In genomic region chr13:113883314-113883811, GRCh38 we compare ENCODE assay signal across 17 cellular contexts. TPM values are rescaled to one million over a fixed set of nuclear protein-coding genes. Genes with fewer than 3 reads are reported as not detected.
DNase-seq lines count a peak whose midpoint lies in the region; ATAC-seq and TF ChIP-seq lines count a peak whose summit lies in the region.
"Had no signal": no experiment of that assay in that cellular context is flagged by ENCODE, and none has a peak within 500 bp of the region (broad histone marks: within the 10 kb centered on the region; RNA-seq: fewer than 3 reads in every experiment).

No MANE protein-coding gene starts in this region.

- no peak overlapping the region for H3K4me3 ChIP-seq in body of pancreas
- H3K4me3 ChIP-seq in neuronal stem cell (ENCODE audit: low read length in 2 of 2) = no peak overlapping the region
- no peak overlapping the region for H3K4me3 ChIP-seq in uterus
- H3K4me3 ChIP-seq in mesendoderm (ENCODE audit: low read length) = no peak overlapping the region

- 87 to 92% methylated on average over 47 to 50 of the region's 50 CpGs for WGBS in body of pancreas, 2 donors
- no CpG with 5 or more reads among the region's 50 CpGs for WGBS in neuronal stem cell (ENCODE audit: extremely low coverage in 2 of 2, insufficient read length in 2 of 2, insufficient replicate concordance in 1 of 2), 2 donors
- no CpG with 5 or more reads among the region's 50 CpGs for WGBS in mesendoderm (ENCODE audit: extremely low coverage, insufficient coverage, low lambda C conversion rate)

- H3K4ac ChIP-seq in neuronal stem cell (ENCODE audit: low read length) (no peak overlapping the region), mesendoderm (ENCODE audit: low read depth, low read length) (no peak overlapping the region)

- H3K79me2 ChIP-seq in mesendoderm (ENCODE audit: control insufficient read depth, insufficient read depth, low read length) = no peaks in the 10 kb centered on the region

- H3K23ac ChIP-seq in neuronal stem cell (ENCODE audit: low read depth, low read length, poor library complexity) (peak overlapping the region; percentile 74), mesendoderm (ENCODE audit: low read length) (no peak overlapping the region)

- peak overlapping the region; percentile 31 for H3K9ac ChIP-seq in neuronal stem cell (ENCODE audit: low read depth, low read length, poor library complexity)
- H3K9ac ChIP-seq in mesendoderm (ENCODE audit: low read length) = no peak overlapping the region

- H3K27me3 ChIP-seq in body of pancreas (no peaks in the 10 kb centered on the region), neuronal stem cell (ENCODE audit: control insufficient read depth in 3 of 3, insufficient read depth in 3 of 3, low read depth in 1 of 3, low read length in 3 of 3) (peaks cover 0 to 5% (median 0%) of the 10 kb centered on the region in 3 experiments), uterus (no peaks in the 10 kb centered on the region), mesendoderm (ENCODE audit: insufficient read depth, low read length, poor library complexity) (no peaks in the 10 kb centered on the region)

- H2AK5ac ChIP-seq in neuronal stem cell (ENCODE audit: low read depth, low read length) (peak overlapping the region; percentile 56), mesendoderm (ENCODE audit: low read length) (no peak overlapping the region)

- H4K91ac ChIP-seq in neuronal stem cell (ENCODE audit: low read depth, low read length, poor library complexity) = no peak overlapping the region

- H3K56ac ChIP-seq in mesendoderm (ENCODE audit: low read length) = no peak overlapping the region

- H3K9me3 ChIP-seq in body of pancreas (no peaks in the 10 kb centered on the region), neuronal stem cell (replicated peaks in 1 of 2; ENCODE audit: control insufficient read depth in 2 of 2, insufficient read depth in 1 of 2, low read depth in 1 of 2, low read length in 2 of 2) (no peaks in the 10 kb centered on the region), uterus (no peaks in the 10 kb centered on the region)

- no peak overlapping the region for H3K4me2 ChIP-seq in neuronal stem cell (ENCODE audit: insufficient read depth, low read length, poor library complexity, severe bottlenecking)
- H3K4me2 ChIP-seq in mesendoderm (ENCODE audit: low read length) = no peak overlapping the region

- intact Hi-C loops in body of pancreas (cut with DNase I) = no loop called here
- intact Hi-C loops in uterus (cut with DNase I; ENCODE audit: low total_unique reads) = no loop called here

- peak overlapping the region; percentile 76 for H2BK12ac ChIP-seq in neuronal stem cell (ENCODE audit: low read length)

- H2BK120ac ChIP-seq in neuronal stem cell (ENCODE audit: low read depth, low read length) (no peak overlapping the region), mesendoderm (ENCODE audit: low read depth, low read length) (no peak overlapping the region)

- H2BK15ac ChIP-seq in neuronal stem cell (ENCODE audit: low read length) (no peak overlapping the region), mesendoderm (replicated peaks; ENCODE audit: low read depth) (no peak overlapping the region)

- no peak overlapping the region for H3K4me3 Mint-ChIP-seq in stimulated activated naive CD8-positive, alpha-beta T cell treated with anti-CD3 and anti-CD28 coated beads, Interleukin-15, amount 100 ng/mL, for 72 hours
- H3K4me3 Mint-ChIP-seq: B cell; CD4-positive, alpha-beta memory T cell; IgD-negative memory B cell had no signal

- H4K5ac ChIP-seq in mesendoderm (ENCODE audit: low read length) = no peak overlapping the region

- H3K9me3 Mint-ChIP-seq in stimulated activated naive CD8-positive, alpha-beta T cell treated with anti-CD3 and anti-CD28 coated beads, Interleukin-15, amount 100 ng/mL, for 72 hours = no peaks in the 10 kb centered on the region
- H3K9me3 Mint-ChIP-seq: IgD-negative memory B cell had no signal

- no peak overlapping the region for H4K8ac ChIP-seq in neuronal stem cell (ENCODE audit: low read depth, low read length)
- H4K8ac ChIP-seq in mesendoderm (ENCODE audit: low read depth, low read length) = no peak overlapping the region

- H3K18ac ChIP-seq in neuronal stem cell (ENCODE audit: low read length) (peak overlapping the region; percentile 66), mesendoderm (ENCODE audit: low read length) (no peak overlapping the region)

- no peak overlapping the region for H2BK5ac ChIP-seq in neuronal stem cell (ENCODE audit: low read length)
- no peak overlapping the region for H2BK5ac ChIP-seq in mesendoderm (ENCODE audit: low read length)

- H3K4me1 ChIP-seq in body of pancreas (peaks cover 37% of the 10 kb centered on the region), neuronal stem cell (ENCODE audit: control insufficient read depth in 2 of 2, insufficient read depth in 1 of 2, low read depth in 1 of 2, low read length in 2 of 2) (peaks cover 8 to 18% of the 10 kb centered on the region in 2 donors), uterus (peaks cover 8 to 14% of the 10 kb centered on the region in 2 donors), mesendoderm (ENCODE audit: control insufficient read depth, low read depth, low read length) (no peaks in the 10 kb centered on the region)

- H3K79me1 ChIP-seq in neuronal stem cell (ENCODE audit: low read depth, low read length) (no peaks in the 10 kb centered on the region), mesendoderm (ENCODE audit: low read length) (no peaks in the 10 kb centered on the region)

- peaks cover 25% of the 10 kb centered on the region for H3K4me1 Mint-ChIP-seq in stimulated activated naive CD8-positive, alpha-beta T cell treated with anti-CD3 and anti-CD28 coated beads, Interleukin-15, amount 100 ng/mL, for 72 hours
- H3K4me1 Mint-ChIP-seq: B cell had no signal

- TF ChIP-seq CTCF in body of pancreas (IDR thresholded peaks at IDR 0.05) (no peak), uterus (IDR thresholded peaks at IDR 0.05) (no peak)

- no peak overlapping the region for H2AFZ ChIP-seq in neuronal stem cell (ENCODE audit: low read length)

- H3K27ac Mint-ChIP-seq in stimulated activated naive CD8-positive, alpha-beta T cell treated with anti-CD3 and anti-CD28 coated beads, Interleukin-15, amount 100 ng/mL, for 72 hours = no peak overlapping the region
- H3K27ac Mint-ChIP-seq: B cell; CD4-positive, alpha-beta memory T cell; IgD-negative memory B cell had no signal

- H3K36me3 ChIP-seq in body of pancreas (replicated peaks in 1 of 2; ENCODE audit: insufficient read depth in 1 of 2, low read depth in 2 of 2) = no peaks in the 10 kb centered on the region
- H3K36me3 ChIP-seq in neuronal stem cell (replicated peaks in 1 of 2; ENCODE audit: control insufficient read depth in 2 of 2, insufficient read depth in 2 of 2, low read length in 2 of 2) = no peaks in the 10 kb centered on the region
- no peaks in the 10 kb centered on the region for H3K36me3 ChIP-seq in uterus
- H3K36me3 ChIP-seq in mesendoderm (ENCODE audit: control insufficient read depth, insufficient read depth, low read length) = no peaks in the 10 kb centered on the region

- TF ChIP-seq POLR2A in body of pancreas (IDR thresholded peaks at IDR 0.05) (no peak), uterus (IDR thresholded peaks at IDR 0.05) (no peak)

- peaks cover 11% of the 10 kb centered on the region for H3K27me3 Mint-ChIP-seq in stimulated activated naive CD8-positive, alpha-beta T cell treated with anti-CD3 and anti-CD28 coated beads, Interleukin-15, amount 100 ng/mL, for 72 hours

- DNase-seq in stimulated activated naive CD8-positive, alpha-beta T cell treated with anti-CD3 and anti-CD28 coated beads, Interleukin-15, amount 100 ng/mL, for 72 hours = no peak
- no peak for DNase-seq in stimulated activated naive CD8-positive, alpha-beta T cell treated with anti-CD3 and anti-CD28 coated beads, Interleukin-15, Interleukin-2, amounts not matched to agents 100 U/mL and 50 U/mL, for 24 hours
- DNase-seq in body of pancreas (no peak), neuronal stem cell (ENCODE audit: low spot score) (no peak), uterus (no peak), mesendoderm (no peak), NCI-H1092 treated with DMSO at 0.1 percent for 48 hours (lab: John Stamatoyannopoulos, UW) (no peak)
- DNase-seq: ACHN; Calu3; CD4-positive, alpha-beta memory T cell; DMS53; NCI-H187; NCI-H526 treated with DMSO at 0.1 percent for 48 hours; NK-92 treated with Interleukin-12 subunit alpha and Interleukin-12 subunit beta, amount 100 ng/mL, for 24 hours had no signal

- H3K14ac ChIP-seq in neuronal stem cell (ENCODE audit: low read length) = peak overlapping the region; percentile 73

- H3K27ac ChIP-seq in body of pancreas = peak overlapping the region in 3 of 4 donors; percentile 20 to 86 (median 78)
- H3K27ac ChIP-seq in neuronal stem cell (replicated peaks; ENCODE audit: low read length) = no peak overlapping the region
- H3K27ac ChIP-seq in uterus = no peak overlapping the region
- H3K27ac ChIP-seq in mesendoderm (ENCODE audit: low read depth, low read length) = no peak overlapping the region

- ATAC-seq in stimulated activated naive CD8-positive, alpha-beta T cell treated with anti-CD3 and anti-CD28 coated beads, Interleukin-15, amount 100 ng/mL, for 72 hours = peak; percentile 51
- ATAC-seq in stimulated activated naive CD8-positive, alpha-beta T cell treated with anti-CD3 and anti-CD28 coated beads, Interleukin-15, Interleukin-2, amounts not matched to agents 100 U/mL and 50 U/mL, for 24 hours = no peak
- no peak for ATAC-seq in body of pancreas

RNA-seq across cellular contexts. Expression of gene GAS6, which starts 19.5 kb away (rescaled TPM):
- 100 to 1,000 TPM in 1 of 2 donors, 10 to 100 TPM in 1; 83.0 to 145 TPM for total RNA-seq in body of pancreas
- polyA plus RNA-seq in neuronal stem cell (2013, experiment 1 of 2) = 34.2 TPM
- polyA plus RNA-seq in neuronal stem cell (2013, experiment 2 of 2) = 33.8 TPM
- 100 to 1,000 TPM; 128 to 287 (median 199) TPM for total RNA-seq in uterus
- polyA plus RNA-seq in mesendoderm (2013, experiment 1 of 2) = 3.6 TPM
- polyA plus RNA-seq in mesendoderm (2013, experiment 2 of 2) = 3.8 TPM
- total RNA-seq: OCI-LY7 had no signal

Comparison
In these comparisons a context has a peak if more than half of its experiments do, and no peak if none do; other contexts are left out.
1. H3K27ac ChIP-seq: peak in body of pancreas (3 of 4); none in neuronal stem cell (single experiment), uterus (0 of 2) and mesendoderm (single experiment).